In the genomic region with DNA sequence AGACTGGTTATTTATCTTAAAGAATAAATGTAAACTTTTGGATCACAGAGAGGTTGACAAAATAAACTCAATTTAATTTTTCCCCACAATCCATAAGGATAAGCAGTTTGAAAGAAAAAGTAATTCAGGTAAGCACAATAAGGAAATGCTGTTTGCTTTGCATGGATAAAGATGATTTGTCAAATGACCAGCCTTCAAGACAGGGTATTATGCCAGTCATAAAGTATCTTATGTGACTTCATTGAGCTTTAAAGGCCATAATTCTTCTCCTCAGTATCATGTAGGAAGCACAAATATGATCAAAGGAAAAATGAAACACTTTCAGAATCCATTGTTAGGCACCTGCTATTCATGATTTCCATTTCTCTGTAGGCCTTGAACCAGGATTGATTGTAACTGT, we compare ENCODE assay signal across 28 cellular contexts.
"Had no signal": no experiment of that assay in that cellular context is flagged by ENCODE, and none has a peak within 500 bp of the region (broad histone marks: within the 10 kb centered on the region; RNA-seq: fewer than 3 reads in every experiment).

No MANE protein-coding gene starts in this region.

- H3K27ac Mint-ChIP-seq: stimulated activated effector memory CD8-positive, alpha-beta T cell treated with anti-CD3 and anti-CD28 coated beads, Interleukin-12 subunit alpha, Interleukin-12 subunit beta, amount 100 ng/mL, for 72 hours; stimulated activated memory B cell treated with anti-CD40 and anti-IgM and Interleukin-4, amounts not matched to agents 10 μg/mL and 1 μg/mL and 100 μg/mL, for 72 hours; stimulated activated naive B cell treated with anti-CD40 and anti-IgM and Interleukin-4, amounts not matched to agents 10 μg/mL and 1 μg/mL and 100 μg/mL, for 72 hours; stimulated activated naive CD8-positive, alpha-beta T cell treated with anti-CD3 and anti-CD28 coated beads, Interleukin-15, amount 100 ng/mL, for 72 hours; stimulated activated naive CD8-positive, alpha-beta T cell treated with anti-CD3 and anti-CD28 coated beads, Interleukin-15, Interleukin-2, amounts not matched to agents 100 ng/mL and 50 ng/mL, for 24 hours; type B pancreatic cell had no signal

- H3K4me3 ChIP-seq: stomach, suprapubic skin, testis, thoracic aorta, thyroid gland, tibial artery, tibial nerve, transverse colon, upper lobe of left lung, upper lobe of right lung, uterus, vagina had no signal

- DNase-seq: stimulated activated CD4-positive, alpha-beta T cell treated with anti-CD3 and anti-CD28 coated beads, Interleukin-2, amount 100 ng/mL, for 48 hours; stimulated activated CD4-positive, alpha-beta T cell treated with anti-CD3 and anti-CD28 coated beads, Interleukin-4, amount 100 ng/mL, for 1 hour; stimulated activated CD4-positive, alpha-beta T cell treated with anti-CD3 and anti-CD28 coated beads, Interleukin-4, amount 100 ng/mL, for 24 hours; stimulated activated CD4-positive, alpha-beta T cell treated with anti-CD3 and anti-CD28 coated beads, Interleukin-4, amount 100 ng/mL, for 4 hours; stimulated activated CD8-positive, alpha-beta memory T cell treated with anti-CD3 and anti-CD28 coated beads, Interleukin-4, amount 100 ng/mL, for 48 hours; stimulated activated naive B cell treated with anti-CD40 and anti-IgM and Interleukin-4, amounts not matched to agents 10 μg/mL and 1 μg/mL and 100 μg/mL, for 72 hours; stimulated activated naive CD4-positive, alpha-beta T cell; stimulated activated naive CD4-positive, alpha-beta T cell treated with Interleukin-2 at 50 U/mL for 16 hours; stimulated activated naive CD8-positive, alpha-beta T cell treated with anti-CD3 and anti-CD28 coated beads, Interleukin-15, amount 100 ng/mL, for 72 hours; stimulated activated naive CD8-positive, alpha-beta T cell treated with anti-CD3 and anti-CD28 coated beads, Interleukin-15, Interleukin-2, amounts not matched to agents 100 U/mL and 50 U/mL, for 24 hours; stomach; substantia nigra; testis; thyroid gland; tibial artery; transverse colon; trophoblast cell; upper lobe of left lung; upper lobe of right lung; uterus had no signal

- H3K36me3 Mint-ChIP-seq: stimulated activated effector memory CD8-positive, alpha-beta T cell treated with anti-CD3 and anti-CD28 coated beads, Interleukin-12 subunit alpha, Interleukin-12 subunit beta, amount 100 ng/mL, for 72 hours; stimulated activated memory B cell treated with anti-CD40 and anti-IgM and Interleukin-4, amounts not matched to agents 10 μg/mL and 1 μg/mL and 100 μg/mL, for 72 hours; stimulated activated naive B cell treated with anti-CD40 and anti-IgM and Interleukin-4, amounts not matched to agents 10 μg/mL and 1 μg/mL and 100 μg/mL, for 72 hours; type B pancreatic cell had no signal

- ATAC-seq: stimulated activated effector memory CD8-positive, alpha-beta T cell treated with anti-CD3 and anti-CD28 coated beads, Interleukin-12 subunit alpha, Interleukin-12 subunit beta, amount 100 ng/mL, for 72 hours; stimulated activated memory B cell treated with anti-CD40 and anti-IgM and Interleukin-4, amounts not matched to agents 10 μg/mL and 1 μg/mL and 100 μg/mL, for 72 hours; stimulated activated naive B cell treated with anti-CD40 and anti-IgM and Interleukin-4, amounts not matched to agents 10 μg/mL and 1 μg/mL and 100 μg/mL, for 72 hours; stimulated activated naive CD8-positive, alpha-beta T cell treated with anti-CD3 and anti-CD28 coated beads, Interleukin-15, amount 100 ng/mL, for 72 hours; stimulated activated naive CD8-positive, alpha-beta T cell treated with anti-CD3 and anti-CD28 coated beads, Interleukin-15, Interleukin-2, amounts not matched to agents 100 U/mL and 50 U/mL, for 24 hours; upper lobe of right lung had no signal

- H3K4me1 Mint-ChIP-seq: stimulated activated effector memory CD8-positive, alpha-beta T cell treated with anti-CD3 and anti-CD28 coated beads, Interleukin-12 subunit alpha, Interleukin-12 subunit beta, amount 100 ng/mL, for 72 hours; stimulated activated memory B cell treated with anti-CD40 and anti-IgM and Interleukin-4, amounts not matched to agents 10 μg/mL and 1 μg/mL and 100 μg/mL, for 72 hours; stimulated activated naive B cell treated with anti-CD40 and anti-IgM and Interleukin-4, amounts not matched to agents 10 μg/mL and 1 μg/mL and 100 μg/mL, for 72 hours; stimulated activated naive CD8-positive, alpha-beta T cell treated with anti-CD3 and anti-CD28 coated beads, Interleukin-15, amount 100 ng/mL, for 72 hours had no signal

- H3K36me3 ChIP-seq: stomach, suprapubic skin, thoracic aorta, thyroid gland, tibial artery, tibial nerve, transverse colon, upper lobe of left lung, upper lobe of right lung, uterus, vagina had no signal

- H3K27ac ChIP-seq: stomach, suprapubic skin, testis, thoracic aorta, thyroid gland, tibial artery, tibial nerve, transverse colon, upper lobe of left lung, upper lobe of right lung, uterus, vagina had no signal

- H3K9me3 ChIP-seq: stomach, suprapubic skin, testis, thoracic aorta, thyroid gland, tibial artery, tibial nerve, transverse colon, upper lobe of left lung, upper lobe of right lung, uterus, vagina had no signal

- H3K4me3 Mint-ChIP-seq: stimulated activated effector memory CD8-positive, alpha-beta T cell treated with anti-CD3 and anti-CD28 coated beads, Interleukin-12 subunit alpha, Interleukin-12 subunit beta, amount 100 ng/mL, for 72 hours; stimulated activated memory B cell treated with anti-CD40 and anti-IgM and Interleukin-4, amounts not matched to agents 10 μg/mL and 1 μg/mL and 100 μg/mL, for 72 hours; stimulated activated naive B cell treated with anti-CD40 and anti-IgM and Interleukin-4, amounts not matched to agents 10 μg/mL and 1 μg/mL and 100 μg/mL, for 72 hours; stimulated activated naive CD8-positive, alpha-beta T cell treated with anti-CD3 and anti-CD28 coated beads, Interleukin-15, amount 100 ng/mL, for 72 hours; stimulated activated naive CD8-positive, alpha-beta T cell treated with anti-CD3 and anti-CD28 coated beads, Interleukin-15, Interleukin-2, amounts not matched to agents 100 ng/mL and 50 ng/mL, for 24 hours; type B pancreatic cell had no signal

- H3K9me3 Mint-ChIP-seq: stimulated activated effector memory CD8-positive, alpha-beta T cell treated with anti-CD3 and anti-CD28 coated beads, Interleukin-12 subunit alpha, Interleukin-12 subunit beta, amount 100 ng/mL, for 72 hours; stimulated activated memory B cell treated with anti-CD40 and anti-IgM and Interleukin-4, amounts not matched to agents 10 μg/mL and 1 μg/mL and 100 μg/mL, for 72 hours; stimulated activated naive B cell treated with anti-CD40 and anti-IgM and Interleukin-4, amounts not matched to agents 10 μg/mL and 1 μg/mL and 100 μg/mL, for 72 hours; stimulated activated naive CD8-positive, alpha-beta T cell treated with anti-CD3 and anti-CD28 coated beads, Interleukin-15, amount 100 ng/mL, for 72 hours; stimulated activated naive CD8-positive, alpha-beta T cell treated with anti-CD3 and anti-CD28 coated beads, Interleukin-15, Interleukin-2, amounts not matched to agents 100 ng/mL and 50 ng/mL, for 24 hours; type B pancreatic cell had no signal

- H3K27me3 Mint-ChIP-seq: stimulated activated naive B cell treated with anti-CD40 and anti-IgM and Interleukin-4, amounts not matched to agents 10 μg/mL and 1 μg/mL and 100 μg/mL, for 72 hours; stimulated activated naive CD8-positive, alpha-beta T cell treated with anti-CD3 and anti-CD28 coated beads, Interleukin-15, amount 100 ng/mL, for 72 hours had no signal

- H3K4me1 ChIP-seq: stomach, suprapubic skin, testis, thyroid gland, tibial artery, tibial nerve, transverse colon, upper lobe of left lung, upper lobe of right lung, uterus, vagina had no signal
